15 cellular contexts compared by ENCODE assay signal in the genomic region with DNA sequence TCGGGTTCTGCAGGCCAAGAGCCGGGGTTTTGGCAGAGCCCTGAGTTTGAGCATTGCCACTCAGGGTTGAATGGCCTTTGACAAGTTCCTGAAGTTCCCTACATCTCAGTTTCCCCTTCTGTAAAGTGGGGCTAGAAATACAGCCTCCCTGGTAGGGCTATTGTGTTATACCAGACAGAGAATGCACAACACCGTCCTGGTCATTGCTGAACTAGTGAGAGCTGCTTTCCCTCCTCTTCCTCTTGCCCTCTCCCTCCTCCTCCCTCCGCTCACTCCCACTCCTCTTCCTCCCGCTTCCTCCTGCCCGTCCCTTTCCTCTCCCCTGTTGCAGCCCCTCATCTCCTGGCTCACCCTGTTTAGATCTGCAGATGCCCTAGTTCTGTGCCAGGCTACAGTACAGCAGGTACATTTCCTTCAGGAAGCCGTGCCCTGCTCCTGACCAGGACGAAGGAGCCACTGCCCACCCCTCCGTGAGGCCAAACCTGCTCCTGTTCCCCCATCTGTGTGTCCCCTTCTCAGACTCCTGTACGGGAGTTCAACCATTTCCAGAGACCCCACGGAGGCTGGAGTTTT.
"Had no signal": no experiment of that assay in that cellular context is flagged by ENCODE, and none has a peak within 500 bp of the region (broad histone marks: within the 10 kb centered on the region; RNA-seq: fewer than 3 reads in every experiment).

No MANE protein-coding gene starts in this region.

- H3K9me3 ChIP-seq: neutrophil, thyroid gland had no signal

- H3K4me3 ChIP-seq: coronary artery, thyroid gland had no signal

- H3K4me3 Mint-ChIP-seq: activated T-cell treated with anti-CD3 and anti-CD28 coated beads, Interleukin-2, amount 50 U/mL, for 4 hours; central memory CD8-positive, alpha-beta T cell had no signal

- H3K27ac ChIP-seq: coronary artery, neutrophil, parathyroid adenoma, thyroid gland had no signal

- H3K9me3 Mint-ChIP-seq: activated T-cell treated with anti-CD3 and anti-CD28 coated beads, Interleukin-2, amount 50 U/mL, for 4 hours; central memory CD8-positive, alpha-beta T cell had no signal

- H3K36me3 ChIP-seq: neutrophil, thyroid gland had no signal

- H3K4me1 Mint-ChIP-seq: central memory CD8-positive, alpha-beta T cell had no signal

- H3K9ac ChIP-seq: parathyroid adenoma had no signal

- H2AFZ ChIP-seq: parathyroid adenoma had no signal

- DNase-seq: activated CD4-positive, alpha-beta T cell treated with anti-CD3 and anti-CD28 coated beads, Interleukin-2, amount 50 U/mL, for 1 hour; activated CD8-positive, alpha-beta memory T cell treated with anti-CD3 and anti-CD28 coated beads, Interleukin-2, amount 50 U/mL, for 4 hours; activated naive CD4-positive, alpha-beta T cell treated with anti-CD3 and anti-CD28 coated beads, Interleukin-2, amount 50 U/mL, for 16 hours; foreskin melanocyte; left ventricle myocardium superior; stimulated activated CD4-positive, alpha-beta T cell treated with anti-CD3 and anti-CD28 coated beads, Interleukin-12 subunit alpha, Interleukin-12 subunit beta, amount 100 ng/mL, for 4 hours; stimulated activated naive CD4-positive, alpha-beta T cell; T1000 had no signal

- H3K4me1 ChIP-seq: parathyroid adenoma had no signal

- H3K79me2 ChIP-seq: parathyroid adenoma had no signal

- ATAC-seq: activated CD4-positive, CD25-positive, alpha-beta regulatory T cell treated with anti-CD3 and anti-CD28 coated beads, Interleukin-2, amount 50 U/mL, for 24 hours; activated T-cell treated with anti-CD3 and anti-CD28 coated beads, Interleukin-2, amount 50 U/mL, for 4 hours; left ventricle myocardium superior had no signal

- H3K27me3 ChIP-seq: thyroid gland had no signal
